1 cellular context compared by ENCODE assay signal in genomic region chr9:137298401-137298982, GRCh38.
TF ChIP-seq lines count a peak whose summit lies in the region.

No MANE protein-coding gene starts in this region.

TF ChIP-seq in SK-N-SH, 30 proteins besides CTCF, POLR2A, EP300 and RAD21 (continued from another document):
- TF ChIP-seq REST (IDR thresholded peaks at IDR 0.05; ENCODE audit: low read depth, low read length) (no peak), TAF1 (IDR thresholded peaks at IDR 0.05; ENCODE audit: borderline replicate concordance, low read depth, low read length) (no peak), FOXJ3 (CRISPR knock-in tag; IDR thresholded peaks at IDR 0.05) (no peak), POLR2AphosphoS5 (IDR thresholded peaks at IDR 0.05; ENCODE audit: low read depth, low read length) (no peak), NFIC (IDR thresholded peaks at IDR 0.05; ENCODE audit: borderline replicate concordance) (no peak), YY1 (IDR thresholded peaks at IDR 0.05; ENCODE audit: low read depth) (no peak), GATA2 (CRISPR knock-in tag; IDR thresholded peaks at IDR 0.05) (no peak), ELF1 (IDR thresholded peaks at IDR 0.05) (no peak), EZH2phosphoT487 (IDR thresholded peaks at IDR 0.05; ENCODE audit: borderline replicate concordance, low read depth) (no peak), MXI1 (IDR thresholded peaks at IDR 0.05; ENCODE audit: low read depth, low read length) (no peak)
- TF ChIP-seq, protein P1, sequence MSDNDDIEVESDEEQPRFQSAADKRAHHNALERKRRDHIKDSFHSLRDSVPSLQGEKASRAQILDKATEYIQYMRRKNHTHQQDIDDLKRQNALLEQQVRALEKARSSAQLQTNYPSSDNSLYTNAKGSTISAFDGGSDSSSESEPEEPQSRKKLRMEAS (IDR thresholded peaks at IDR 0.05; ENCODE audit: low read depth): no peak
